21 cellular contexts compared by ENCODE assay signal in genomic region chr17:61813211-61813610, GRCh38.
"Had no signal": no experiment of that assay in that cellular context is flagged by ENCODE, and none has a peak within 500 bp of the region (broad histone marks: within the 10 kb centered on the region; RNA-seq: fewer than 3 reads in every experiment).

No MANE protein-coding gene starts in this region.

- H3K4me3 Mint-ChIP-seq: activated CD8-positive, alpha-beta T cell treated with anti-CD3 and anti-CD28 coated beads for 36 hours; activated naive CD8-positive, alpha-beta T cell treated with anti-CD3 and anti-CD28 coated beads for 36 hours; dendritic cell treated with granulocyte-macrophage colony-stimulating factor and Interleukin-4, amounts not matched to agents 40 ng/mL and 50 ng/mL, for 4 days; naive thymus-derived CD4-positive, alpha-beta T cell; stimulated activated memory B cell treated with anti-CD40 and anti-IgM and Interleukin-4, amounts not matched to agents 10 μg/mL and 1 μg/mL and 100 μg/mL, for 72 hours; WTC11 had no signal

- H3K27me3 ChIP-seq: breast epithelium, left lung, neutrophil, thyroid gland, uterus had no signal

- DNase-seq: activated CD4-positive, alpha-beta T cell treated with anti-CD3 and anti-CD28 coated beads for 48 hours; activated CD8-positive, alpha-beta T cell treated with anti-CD3 and anti-CD28 coated beads for 36 hours; activated naive CD8-positive, alpha-beta T cell treated with anti-CD3 and anti-CD28 coated beads for 36 hours; anterior cingulate cortex; cerebellar nuclear complex; effector memory CD4-positive, alpha-beta T cell; kidney; left lung; mammary epithelial cell; mucosa of descending colon; naive thymus-derived CD4-positive, alpha-beta T cell; posterior cingulate gyrus; stimulated activated CD4-positive, alpha-beta T cell treated with anti-CD3 and anti-CD28 coated beads, Interleukin-2, amount 100 ng/mL, for 48 hours; thyroid gland; uterus had no signal

- H3K9me3 ChIP-seq: breast epithelium, left lung, mucosa of descending colon, neutrophil, thyroid gland, uterus had no signal

- H3K4me3 ChIP-seq: breast epithelium, left lung, mucosa of descending colon, thyroid gland, uterus had no signal

- H3K27ac ChIP-seq: breast epithelium, left lung, neutrophil, thyroid gland, uterus had no signal

- H3K27me3 Mint-ChIP-seq: activated CD8-positive, alpha-beta T cell treated with anti-CD3 and anti-CD28 coated beads for 36 hours; activated naive CD8-positive, alpha-beta T cell treated with anti-CD3 and anti-CD28 coated beads for 36 hours; dendritic cell treated with granulocyte-macrophage colony-stimulating factor and Interleukin-4, amounts not matched to agents 40 ng/mL and 50 ng/mL, for 4 days; naive thymus-derived CD4-positive, alpha-beta T cell; stimulated activated memory B cell treated with anti-CD40 and anti-IgM and Interleukin-4, amounts not matched to agents 10 μg/mL and 1 μg/mL and 100 μg/mL, for 72 hours had no signal

- H3K27ac Mint-ChIP-seq: activated CD8-positive, alpha-beta T cell treated with anti-CD3 and anti-CD28 coated beads for 36 hours; activated naive CD8-positive, alpha-beta T cell treated with anti-CD3 and anti-CD28 coated beads for 36 hours; dendritic cell treated with granulocyte-macrophage colony-stimulating factor and Interleukin-4, amounts not matched to agents 40 ng/mL and 50 ng/mL, for 4 days; naive thymus-derived CD4-positive, alpha-beta T cell; stimulated activated memory B cell treated with anti-CD40 and anti-IgM and Interleukin-4, amounts not matched to agents 10 μg/mL and 1 μg/mL and 100 μg/mL, for 72 hours; WTC11 had no signal

- ATAC-seq: activated CD8-positive, alpha-beta T cell treated with anti-CD3 and anti-CD28 coated beads for 36 hours; left lung; mucosa of descending colon; naive thymus-derived CD4-positive, alpha-beta T cell; stimulated activated memory B cell treated with anti-CD40 and anti-IgM and Interleukin-4, amounts not matched to agents 10 μg/mL and 1 μg/mL and 100 μg/mL, for 72 hours; WTC11 had no signal

- H3K36me3 ChIP-seq: breast epithelium, left lung, thyroid gland, uterus had no signal

- FAIRE-seq: kidney, TTC549 had no signal

- H3K9me3 Mint-ChIP-seq: activated CD8-positive, alpha-beta T cell treated with anti-CD3 and anti-CD28 coated beads for 36 hours; activated naive CD8-positive, alpha-beta T cell treated with anti-CD3 and anti-CD28 coated beads for 36 hours; dendritic cell treated with granulocyte-macrophage colony-stimulating factor and Interleukin-4, amounts not matched to agents 40 ng/mL and 50 ng/mL, for 4 days; naive thymus-derived CD4-positive, alpha-beta T cell; stimulated activated memory B cell treated with anti-CD40 and anti-IgM and Interleukin-4, amounts not matched to agents 10 μg/mL and 1 μg/mL and 100 μg/mL, for 72 hours; WTC11 had no signal

- H3K4me1 ChIP-seq: breast epithelium, thyroid gland, uterus had no signal

- H3K36me3 Mint-ChIP-seq: stimulated activated memory B cell treated with anti-CD40 and anti-IgM and Interleukin-4, amounts not matched to agents 10 μg/mL and 1 μg/mL and 100 μg/mL, for 72 hours; WTC11 had no signal
